18 cellular contexts compared by ENCODE assay signal in the genomic region with DNA sequence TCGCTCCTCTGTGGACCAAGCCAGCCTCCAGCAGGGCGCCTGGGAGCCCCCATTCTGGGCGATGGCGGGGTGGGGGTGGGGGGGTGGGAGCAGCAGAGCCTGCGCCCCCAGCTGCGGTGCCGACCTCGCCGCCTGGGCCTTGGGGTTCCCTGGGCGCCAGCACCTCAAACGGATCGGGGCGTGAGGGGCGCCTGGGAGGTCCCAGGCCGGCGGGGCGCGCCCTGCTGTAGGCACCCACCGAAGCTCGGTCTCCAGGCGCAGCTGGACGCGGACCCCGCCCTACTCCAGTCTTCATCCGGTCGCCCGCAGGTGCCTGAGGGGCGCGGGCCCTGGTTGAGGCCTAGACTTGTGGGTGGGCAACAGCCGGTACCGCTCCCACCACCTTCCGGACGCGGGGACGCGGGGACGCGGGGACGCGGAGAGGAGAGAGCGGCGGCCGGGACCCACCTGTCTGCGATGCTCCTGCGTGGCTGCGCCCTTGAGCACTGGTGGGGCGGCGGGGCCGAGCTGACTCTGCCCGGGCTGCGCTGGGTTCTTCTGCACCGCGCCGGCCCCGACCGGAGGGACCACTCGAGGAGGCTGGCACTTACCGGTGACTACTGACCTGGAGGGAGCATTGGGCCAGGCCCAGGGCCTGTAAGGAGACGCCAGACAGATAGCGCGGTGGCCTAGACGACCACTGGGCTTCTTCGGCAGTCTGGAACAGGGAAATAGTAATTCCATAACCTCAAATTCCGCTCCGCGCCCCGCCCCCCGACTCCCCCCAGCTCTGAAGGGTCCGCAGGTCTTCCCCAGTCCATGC. TPM values are rescaled to one million over a fixed set of nuclear protein-coding genes. Genes with fewer than 3 reads are reported as not detected.
DNase-seq lines count a peak whose midpoint lies in the region; ATAC-seq and TF ChIP-seq lines count a peak whose summit lies in the region.
"Had no signal": no experiment of that assay in that cellular context is flagged by ENCODE, and none has a peak within 500 bp of the region (broad histone marks: within the 10 kb centered on the region; RNA-seq: fewer than 3 reads in every experiment).

No MANE protein-coding gene starts in this region.

- H3K4me1 ChIP-seq in Peyer's patch, result peaks cover 0 to 10% (median 3%) of the 10 kb centered on the region in 4 donors
- H3K4me1 ChIP-seq in left ventricle myocardium inferior, result peaks cover 14% of the 10 kb centered on the region
- H3K4me1 ChIP-seq: HAP-1 had no signal

- TF ChIP-seq CTCF in GM12875 (IDR thresholded peaks at IDR 0.05; ENCODE audit: borderline replicate concordance, insufficient read depth, low read depth, low read length), result no peak
- no peak for TF ChIP-seq CTCF in Peyer's patch (IDR thresholded peaks at IDR 0.05)
- no peak for TF ChIP-seq CTCF in left ventricle myocardium inferior (IDR thresholded peaks at IDR 0.05; ENCODE audit: borderline replicate concordance)

- DNase-seq in Peyer's patch (peak in 2 of 3 donors; percentile 39 to 42), left ventricle myocardium inferior (no peak), sciatic nerve (ENCODE audit: low spot score) (peak; percentile 47), G401 (ENCODE audit: low spot score) (no peak), NCI-H1417 (lab: John Stamatoyannopoulos, UW) (no peak)
- DNase-seq: activated CD4-positive, alpha-beta T cell treated with anti-CD3 and anti-CD28 coated beads for 4 hours; C1 segment of cervical spinal cord; EL; midbrain; MM.1S; NCI-H226; stimulated activated CD4-positive, alpha-beta T cell treated with anti-CD3 and anti-CD28 coated beads, Interleukin-4, amount 100 ng/mL, for 1 hour; stimulated activated naive CD4-positive, alpha-beta T cell treated with Interleukin-2 at 50 U/mL for 16 hours had no signal

- H3K4me3 ChIP-seq in GM12875 (ENCODE audit: low read depth, low read length) (peak overlapping the region; percentile 5), Peyer's patch (peak overlapping the region in 1 of 4 donors; percentile 17), left ventricle myocardium inferior (peak overlapping the region; percentile 46)
- H3K4me3 ChIP-seq: cardiac muscle cell, HAP-1 had no signal

- intact Hi-C loops in left ventricle myocardium inferior (cut with micrococcal nuclease), result no loop called here
- intact Hi-C loops in sciatic nerve (cut with DNase I), result no loop called here

- in situ Hi-C loops in G401 (cut with HindIII; ENCODE audit: low sequenced_read_pairs), result no loop called here

- ATAC-seq in sciatic nerve (no peak), GM19455 (IDR thresholded peaks at IDR 0.05; ENCODE audit: unreplicated experiment) (no peak)

- TF ChIP-seq POLR2A in Peyer's patch (IDR thresholded peaks at IDR 0.05), result no peak

- H3K27me3 ChIP-seq in Peyer's patch, result peaks cover 0 to 3% of the 10 kb centered on the region in 2 donors
- peaks cover 86% of the 10 kb centered on the region for H3K27me3 ChIP-seq in left ventricle myocardium inferior (ENCODE audit: low read depth)

- no peak overlapping the region for H3K27ac ChIP-seq in Peyer's patch
- no peak overlapping the region for H3K27ac ChIP-seq in left ventricle myocardium inferior (replicated peaks)
- H3K27ac ChIP-seq: cardiac muscle cell had no signal

- H3K9me3 ChIP-seq in Peyer's patch, result no peaks in the 10 kb centered on the region
- no peaks in the 10 kb centered on the region for H3K9me3 ChIP-seq in left ventricle myocardium inferior (replicated peaks)
- H3K9me3 ChIP-seq: HAP-1 had no signal

- no peaks in the 10 kb centered on the region for H3K36me3 ChIP-seq in Peyer's patch
- no peaks in the 10 kb centered on the region for H3K36me3 ChIP-seq in left ventricle myocardium inferior
- H3K36me3 ChIP-seq: cardiac muscle cell, HAP-1 had no signal

RNA-seq across cellular contexts. Expression of a gene that starts 5.5 kb away (rescaled TPM):
- 10 to 100 TPM in 1 of 4 donors, 1 to 10 TPM in 3; 3.3 to 14.1 (median 6.7) TPM for total RNA-seq in Peyer's patch
- total RNA-seq in left ventricle myocardium inferior, result 0.19 TPM
- total RNA-seq in sciatic nerve, result 1.8 TPM
- total RNA-seq in G401 (2014; rRNA removed; shearing (Covaris generic)), result 2.8 and 4.7 TPM in 2 replicates
- total RNA-seq: pulmonary artery endothelial cell had no signal

RNA-seq across cellular contexts. Expression of a gene that starts 21.7 kb away (rescaled TPM):
- 10 to 100 TPM; 16.9 to 27.1 (median 21.7) TPM for total RNA-seq in Peyer's patch
- total RNA-seq in left ventricle myocardium inferior, result 2.2 TPM
- total RNA-seq in sciatic nerve, result 8.7 TPM
- total RNA-seq in G401 (2014; rRNA removed; shearing (Covaris generic)), result not detected in 2 replicates
- total RNA-seq: cardiac muscle cell had no signal

RNA-seq across cellular contexts. Expression of a gene that starts 53.4 kb away (rescaled TPM):
- total RNA-seq in Peyer's patch (10 to 100 TPM; 71.3 to 88.3 (median 84.6) TPM), left ventricle myocardium inferior (101 TPM), sciatic nerve (89.6 TPM)
- 221 and 246 TPM in 2 replicates for total RNA-seq in G401 (2014; rRNA removed; shearing (Covaris generic))

Comparison
In these comparisons a context has a peak if more than half of its experiments do, and no peak if none do; other contexts are left out.
1. DNase-seq: peak in Peyer's patch (2 of 3) and sciatic nerve (single experiment); none in left ventricle myocardium inferior (single experiment), G401 (single experiment) and NCI-H1417 (0 of 3).